Comparison of ENCODE assay signal across 19 cellular contexts in the genomic region with DNA sequence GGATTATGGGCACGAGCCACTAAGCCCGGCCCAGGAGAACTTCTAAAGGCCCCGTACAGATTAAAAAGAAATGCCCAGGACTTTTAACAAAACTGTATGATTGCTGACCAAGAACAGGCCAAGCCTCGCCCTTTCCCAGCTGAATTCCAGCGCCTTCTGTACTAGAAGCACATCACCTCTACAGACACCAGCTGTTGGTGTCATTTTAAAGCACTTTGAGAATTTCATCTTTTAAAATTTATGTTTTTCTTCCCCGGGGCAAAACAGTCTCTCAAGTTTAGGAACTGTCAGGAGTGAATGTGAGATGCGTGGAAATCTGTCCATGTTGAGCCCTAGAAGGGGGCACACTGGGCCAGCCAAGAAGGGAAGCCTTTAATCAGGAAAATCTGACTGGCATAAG.
"Had no signal": no experiment of that assay in that cellular context is flagged by ENCODE, and none has a peak within 500 bp of the region (broad histone marks: within the 10 kb centered on the region; RNA-seq: fewer than 3 reads in every experiment).

No MANE protein-coding gene starts in this region.

- ATAC-seq: foreskin keratinocyte, gastrocnemius medialis, heart right ventricle, left cardiac atrium, left lung, left ventricle myocardium superior, lower lobe of right lung had no signal

- H3K4me1 ChIP-seq: colonic mucosa, foreskin keratinocyte, gastrocnemius medialis, left lung, lower lobe of right lung had no signal

- H3K27ac ChIP-seq: colonic mucosa, dorsolateral prefrontal cortex, esophagus muscularis mucosa, foreskin keratinocyte, gastrocnemius medialis, heart right ventricle, left lung, lower lobe of right lung had no signal

- H3K27ac Mint-ChIP-seq: mesothelial cell of epicardium had no signal

- H3K9me3 Mint-ChIP-seq: mesothelial cell of epicardium had no signal

- H3K4me1 Mint-ChIP-seq: mesothelial cell of epicardium had no signal

- DNase-seq: colonic mucosa; cortex of kidney; dermis blood vessel endothelial cell; dorsolateral prefrontal cortex; effector CD4-positive, alpha-beta T cell; effector memory CD4-positive, alpha-beta T cell; foreskin keratinocyte; gastrocnemius medialis; glutamatergic neuron; head of caudate nucleus; heart right ventricle; hippocampal formation; left cardiac atrium; left lung; left ventricle myocardium superior; lower lobe of right lung; mesenchymal stem cell had no signal

- H3K9me3 ChIP-seq: colonic mucosa, esophagus muscularis mucosa, gastrocnemius medialis, heart right ventricle, left lung, lower lobe of right lung had no signal

- H3K36me3 ChIP-seq: colonic mucosa, gastrocnemius medialis, heart right ventricle, left lung, lower lobe of right lung had no signal

- H3K4me3 ChIP-seq: colonic mucosa, dorsolateral prefrontal cortex, esophagus muscularis mucosa, gastrocnemius medialis, heart right ventricle, left lung, lower lobe of right lung had no signal

- H3K27me3 ChIP-seq: colonic mucosa, dorsolateral prefrontal cortex, esophagus muscularis mucosa, foreskin keratinocyte, gastrocnemius medialis, heart right ventricle, left lung had no signal

- H3K4me3 Mint-ChIP-seq: mesothelial cell of epicardium had no signal
